In the genomic region with DNA sequence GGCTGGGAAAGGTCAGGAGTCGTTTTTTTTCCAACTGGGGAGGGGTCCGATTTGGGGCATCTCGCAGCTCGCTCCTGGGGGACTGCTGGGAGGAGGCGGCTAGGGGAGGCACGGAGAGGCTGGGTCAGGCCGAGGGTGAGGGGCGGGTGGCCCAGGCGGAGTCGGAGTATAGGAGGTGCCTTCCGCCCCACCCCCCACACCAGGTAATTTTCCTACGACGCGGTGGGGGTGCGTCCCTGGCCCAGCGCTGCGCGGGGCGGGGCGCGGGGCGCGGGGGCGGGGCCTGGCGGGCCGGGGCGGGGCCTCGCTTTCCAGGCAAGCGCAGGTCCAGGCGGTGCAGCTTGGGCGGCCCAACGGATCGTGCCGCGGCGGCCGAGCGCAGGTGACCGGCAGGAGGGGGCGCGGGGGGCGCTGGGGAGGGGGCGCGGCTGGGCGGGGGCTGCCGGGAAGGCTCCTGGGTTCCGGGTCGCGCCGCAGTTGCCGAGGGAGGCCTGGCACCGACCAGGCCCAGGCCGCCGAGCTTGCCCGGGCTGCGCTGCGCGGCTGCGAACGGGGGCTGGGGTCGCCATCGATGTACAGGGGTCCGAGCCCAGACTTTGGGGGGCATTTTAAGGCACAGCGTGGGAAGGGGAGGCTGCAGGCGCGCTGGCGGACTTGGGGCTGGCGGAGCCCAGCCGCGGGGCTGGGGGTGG, we compare ENCODE assay signal across 8 cellular contexts. TPM values are rescaled to one million over a fixed set of nuclear protein-coding genes. Genes with fewer than 3 reads are reported as not detected.
A peak's percentile ranks its signal among the peaks of the same experiment; 100 is the strongest.
DNase-seq lines count a peak whose midpoint lies in the region; ATAC-seq and TF ChIP-seq lines count a peak whose summit lies in the region.

A gene with protein sequence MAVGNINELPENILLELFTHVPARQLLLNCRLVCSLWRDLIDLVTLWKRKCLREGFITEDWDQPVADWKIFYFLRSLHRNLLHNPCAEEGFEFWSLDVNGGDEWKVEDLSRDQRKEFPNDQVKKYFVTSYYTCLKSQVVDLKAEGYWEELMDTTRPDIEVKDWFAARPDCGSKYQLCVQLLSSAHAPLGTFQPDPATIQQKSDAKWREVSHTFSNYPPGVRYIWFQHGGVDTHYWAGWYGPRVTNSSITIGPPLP (plus strand): TSS at position 307 of the 692 bp plus-strand sequence. CDS start 959 bp downstream, outside the sequence.

- H3K9me3 ChIP-seq in DND-41 (ENCODE audit: insufficient read depth, low read length, severe bottlenecking): no peaks in the 10 kb centered on the region
- no peaks in the 10 kb centered on the region for H3K9me3 ChIP-seq in OCI-LY3 (ENCODE audit: insufficient read depth, low read length)
- no peaks in the 10 kb centered on the region for H3K9me3 ChIP-seq in tibial nerve

- WGBS in tibial nerve, 2 donors: 0 to 1% methylated on average over 13 to 19 of the region's 70 CpGs

- DNase-seq in DND-41: no peak
- peak; percentile 96 for DNase-seq in H7
- DNase-seq in activated effector memory CD4-positive, alpha-beta T cell treated with anti-CD3 and anti-CD28 coated beads, Interleukin-2, amount 50 U/mL, for 16 hours: peak; percentile 90
- DNase-seq in germinal center (ENCODE audit: low spot score): peak; percentile 81
- DNase-seq in occipital lobe (lab: John Stamatoyannopoulos, UW): peak; percentile 62
- DNase-seq in tibial nerve (ENCODE audit: low spot score in 2 of 2): peak in 1 of 2 donors; percentile 28
- no peak for DNase-seq in DMS114 treated with DMSO at 0.1 percent for 48 hours (lab: John Stamatoyannopoulos, UW; ENCODE audit: unreplicated experiment)

- H3K4me1 ChIP-seq in DND-41 (ENCODE audit: insufficient read depth, low read length): peaks cover 9% of the 10 kb centered on the region
- H3K4me1 ChIP-seq in OCI-LY3 (ENCODE audit: low read length): peaks cover 10% of the 10 kb centered on the region
- peaks cover 0 to 44% (median 18%) of the 10 kb centered on the region in 4 donors for H3K4me1 ChIP-seq in tibial nerve

- H2AFZ ChIP-seq in DND-41 (ENCODE audit: low read depth, low read length) (no peak within 1 kb of the TSS), OCI-LY3 (ENCODE audit: low read depth, low read length) (no peak within 1 kb of the TSS)

- H3K79me2 ChIP-seq in DND-41 (ENCODE audit: insufficient read depth, low read length) (no peaks in the 10 kb centered on the region), OCI-LY3 (ENCODE audit: low read length) (no peaks in the 10 kb centered on the region)

- no peak for TF ChIP-seq POLR2A in tibial nerve (IDR thresholded peaks at IDR 0.05)

- no peak for TF ChIP-seq EP300 in tibial nerve (IDR thresholded peaks at IDR 0.05)

- H3K4me3 ChIP-seq in DND-41 (ENCODE audit: low read depth in 1 of 2, low read length in 2 of 2): peak within 1 kb of the TSS; percentile 19 to 60; a peak in 3 of 4 replicates
- H3K4me3 ChIP-seq in H7 (ENCODE audit: insufficient read depth, low read depth, low read length): peak within 1 kb of the TSS; percentile 81
- peak within 1 kb of the TSS; percentile 74 for H3K4me3 ChIP-seq in OCI-LY3 (ENCODE audit: low read length)
- H3K4me3 ChIP-seq in tibial nerve: peak within 1 kb of the TSS; percentile 65 to 82 (median 70)

- H3K27me3 ChIP-seq in DND-41 (ENCODE audit: insufficient read depth, low read length, poor library complexity) (no peaks in the 10 kb centered on the region), H7 (ENCODE audit: control insufficient read depth, insufficient read depth, low read length) (peaks cover 36% of the 10 kb centered on the region), OCI-LY3 (ENCODE audit: low read depth, low read length) (no peaks in the 10 kb centered on the region), tibial nerve (no peaks in the 10 kb centered on the region)

- H3K36me3 ChIP-seq in DND-41 (ENCODE audit: insufficient read depth, low read length): no peaks in the 10 kb centered on the region
- peaks cover 9% of the 10 kb centered on the region for H3K36me3 ChIP-seq in H7 (replicated peaks; ENCODE audit: control insufficient read depth, insufficient read depth, low read length)
- peaks cover 7% of the 10 kb centered on the region for H3K36me3 ChIP-seq in OCI-LY3 (replicated peaks; ENCODE audit: low read depth, low read length)
- H3K36me3 ChIP-seq in tibial nerve: peaks cover 0 to 33% (median 0%) of the 10 kb centered on the region in 3 donors

- H3K9ac ChIP-seq in DND-41 (ENCODE audit: low read depth, low read length): peak within 1 kb of the TSS; percentile 50
- H3K9ac ChIP-seq in OCI-LY3 (ENCODE audit: low read length): peak within 1 kb of the TSS; percentile 63

- TF ChIP-seq CTCF in DND-41 (IDR thresholded peaks at IDR 0.05; ENCODE audit: borderline replicate concordance, extremely low read depth, low read length, poor library complexity, severe bottlenecking): no peak
- no peak for TF ChIP-seq CTCF in OCI-LY3 (IDR thresholded peaks at IDR 0.05; ENCODE audit: low read depth, low read length)
- TF ChIP-seq CTCF in tibial nerve (IDR thresholded peaks at IDR 0.05): no peak

- ATAC-seq in DND-41 (ENCODE audit: insufficient read depth, low read depth): peak; percentile 71

- peak within 1 kb of the TSS; percentile 73 for H3K4me2 ChIP-seq in DND-41 (ENCODE audit: insufficient read depth, low read length)
- H3K4me2 ChIP-seq in OCI-LY3 (ENCODE audit: low read length): peak within 1 kb of the TSS; percentile 80

- H3K27ac ChIP-seq in DND-41 (ENCODE audit: low read length): no peak within 1 kb of the TSS
- no peak within 1 kb of the TSS for H3K27ac ChIP-seq in OCI-LY3 (ENCODE audit: low read length)
- peak within 1 kb of the TSS; percentile 65 to 89 (median 86) for H3K27ac ChIP-seq in tibial nerve

- H4K20me1 ChIP-seq in DND-41 (ENCODE audit: insufficient read depth, low read length): no peaks in the 10 kb centered on the region; the same call in 1 of the 2 replicates
- H4K20me1 ChIP-seq in OCI-LY3 (ENCODE audit: insufficient read depth, low read length): no peaks in the 10 kb centered on the region

RNA-seq across cellular contexts. Expression of the gene that starts here (rescaled TPM):
- 24.5 and 32.4 TPM in 2 replicates for total RNA-seq in H7 (2014; rRNA removed; shearing (Covaris generic))
- 30.3 TPM for total RNA-seq in occipital lobe
- total RNA-seq in tibial nerve: 10 to 100 TPM; 24.1 to 59.4 (median 35.7) TPM

Comparison
In these comparisons a context has a peak if more than half of its experiments do, and no peak if none do; other contexts are left out.
1. DNase-seq: peak in H7 (single experiment), activated effector memory CD4-positive, alpha-beta T cell treated with anti-CD3 and anti-CD28 coated beads, Interleukin-2, amount 50 U/mL, for 16 hours (single experiment), germinal center (single experiment) and occipital lobe (single experiment); none in DND-41 (single experiment) and DMS114 treated with DMSO at 0.1 percent for 48 hours (single experiment).
2. H3K27ac ChIP-seq: peak in tibial nerve (4 of 4); none in DND-41 (single experiment) and OCI-LY3 (single experiment).
3. Peak in every context shown above with its lines, with median percentiles within 50 percentile points of each other: H3K4me3 ChIP-seq.